26 cellular contexts compared by ENCODE assay signal in the genomic region with DNA sequence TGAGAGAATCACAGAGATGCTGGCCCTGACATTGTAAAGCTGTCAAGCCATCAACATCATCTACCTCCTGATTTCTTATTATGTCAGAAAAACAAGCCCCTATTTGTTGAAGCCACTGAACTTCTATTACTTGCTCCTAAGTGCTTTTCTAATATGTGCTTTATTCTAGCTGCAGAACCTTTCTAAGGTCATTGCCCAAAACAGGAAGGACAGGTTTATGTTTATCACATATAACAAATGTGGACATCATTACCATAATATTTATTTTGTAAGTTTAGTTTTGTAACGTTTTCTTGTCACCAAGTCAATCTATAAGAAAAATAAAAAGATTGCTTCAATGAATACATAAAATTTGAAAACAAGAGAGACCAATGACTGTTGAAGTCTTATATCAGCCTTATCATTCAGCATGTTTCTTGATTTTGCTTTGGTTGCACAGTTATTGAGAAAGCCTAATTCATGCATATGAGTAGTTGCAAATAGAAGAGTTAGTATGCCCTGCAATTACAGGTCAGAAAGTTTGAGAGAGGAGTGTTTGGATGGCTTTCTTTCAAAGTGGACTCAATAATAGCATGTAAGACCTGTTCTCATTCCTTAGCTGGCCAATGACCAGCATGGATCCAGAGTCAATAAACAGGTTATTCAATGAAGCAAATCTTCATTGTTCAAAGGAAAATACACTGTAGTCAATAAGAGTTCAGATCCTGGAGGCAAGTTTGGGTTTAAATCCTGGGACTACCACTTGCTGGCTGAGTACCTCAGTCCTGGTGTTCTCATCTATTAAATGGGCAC.
"Had no signal": no experiment of that assay in that cellular context is flagged by ENCODE, and none has a peak within 500 bp of the region (broad histone marks: within the 10 kb centered on the region; RNA-seq: fewer than 3 reads in every experiment).

No MANE protein-coding gene starts in this region.

- H3K4me1 ChIP-seq: foreskin keratinocyte, heart left ventricle, sigmoid colon had no signal

- H3K27ac ChIP-seq: esophagus muscularis mucosa, foreskin keratinocyte, heart left ventricle, neutrophil, sigmoid colon had no signal

- H3K9me3 ChIP-seq: esophagus muscularis mucosa, heart left ventricle, neutrophil, sigmoid colon had no signal

- H3K36me3 ChIP-seq: esophagus muscularis mucosa, heart left ventricle, neutrophil, sigmoid colon had no signal

- H3K4me3 ChIP-seq: esophagus muscularis mucosa, heart left ventricle, sigmoid colon had no signal

- DNase-seq: activated CD4-positive, alpha-beta T cell treated with anti-CD3 and anti-CD28 coated beads for 1 hour; activated CD4-positive, alpha-beta T cell treated with anti-CD3 and anti-CD28 coated beads, Interleukin-2, amount 50 U/mL, for 1 hour; activated CD8-positive, alpha-beta T cell treated with anti-CD3 and anti-CD28 coated beads for 36 hours; activated naive CD8-positive, alpha-beta T cell treated with anti-CD3 and anti-CD28 coated beads, Interleukin-2, amount 50 U/mL, for 24 hours; activated T-cell treated with anti-CD3 and anti-CD28 coated beads, Interleukin-2, amount 50 U/mL, for 48 hours; amygdala; central memory CD4-positive, alpha-beta T cell; endodermal cell; heart left ventricle; hypothalamus; immature natural killer cell; kidney; left colon; naive B cell; nephron progenitor cell; sigmoid colon; small intestine; stimulated activated CD4-positive, alpha-beta T cell treated with anti-CD3 and anti-CD28 coated beads, Interleukin-1b, Interleukin-23, amount 100 ng/mL, for 48 hours; stimulated activated CD4-positive, alpha-beta T cell treated with anti-CD3 and anti-CD28 coated beads, Interleukin-4, amount 100 ng/mL, for 4 hours; stimulated activated CD8-positive, alpha-beta memory T cell treated with anti-CD3 and anti-CD28 coated beads, Interleukin-4, amount 100 ng/mL, for 48 hours; stimulated activated naive CD8-positive, alpha-beta T cell treated with anti-CD3 and anti-CD28 coated beads, Interleukin-15, amount 100 ng/mL, for 72 hours; substantia nigra; T-helper 17 cell had no signal
